ENCODE assay signal across 2 cellular contexts in the genomic region with DNA sequence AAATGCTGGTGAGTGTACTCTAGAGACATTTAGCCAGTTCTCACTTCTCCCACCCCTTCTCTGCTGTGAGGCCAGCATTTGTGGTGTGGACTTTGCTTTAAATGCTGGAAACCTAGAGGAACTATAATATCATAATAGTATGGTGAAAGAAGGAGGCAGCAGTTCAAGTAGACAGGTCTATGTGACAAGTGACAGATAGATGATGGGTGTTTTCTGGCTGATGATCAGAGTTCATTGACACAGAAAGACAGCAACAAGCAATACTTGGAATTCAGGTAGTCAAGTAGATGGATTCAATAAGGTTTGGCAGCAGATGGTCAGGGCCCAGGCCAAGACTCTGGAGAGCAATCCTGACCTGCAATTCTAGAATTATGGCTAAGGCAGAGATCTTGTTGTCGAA.
TF ChIP-seq lines count a peak whose summit lies in the region.

No MANE protein-coding gene starts in this region.

TF ChIP-seq in HCT116, 20 proteins besides CTCF, POLR2A, EP300 and RAD21:
- TF ChIP-seq CBX3 (IDR thresholded peaks at IDR 0.05; ENCODE audit: low read depth) (no peak), FOSL1 (IDR thresholded peaks at IDR 0.05; ENCODE audit: low read depth) (no peak), EZH2phosphoT487 (IDR thresholded peaks at IDR 0.05; ENCODE audit: borderline replicate concordance) (no peak), TCF7L2 (IDR thresholded peaks at IDR 0.05; ENCODE audit: borderline replicate concordance, extremely low read depth, insufficient read depth, insufficient read length) (no peak), SIN3A (IDR thresholded peaks at IDR 0.05; ENCODE audit: low read depth) (no peak), SRF (IDR thresholded peaks at IDR 0.05; ENCODE audit: low read depth) (no peak), JUND (IDR thresholded peaks at IDR 0.05) (no peak), CEBPB (IDR thresholded peaks at IDR 0.05; ENCODE audit: low read depth) (no peak), ZFX (IDR thresholded peaks at IDR 0.05) (no peak), EGR1 (IDR thresholded peaks at IDR 0.05; ENCODE audit: low read depth) (no peak), EZH2 (IDR thresholded peaks at IDR 0.05) (no peak)
- TF ChIP-seq, protein P1, sequence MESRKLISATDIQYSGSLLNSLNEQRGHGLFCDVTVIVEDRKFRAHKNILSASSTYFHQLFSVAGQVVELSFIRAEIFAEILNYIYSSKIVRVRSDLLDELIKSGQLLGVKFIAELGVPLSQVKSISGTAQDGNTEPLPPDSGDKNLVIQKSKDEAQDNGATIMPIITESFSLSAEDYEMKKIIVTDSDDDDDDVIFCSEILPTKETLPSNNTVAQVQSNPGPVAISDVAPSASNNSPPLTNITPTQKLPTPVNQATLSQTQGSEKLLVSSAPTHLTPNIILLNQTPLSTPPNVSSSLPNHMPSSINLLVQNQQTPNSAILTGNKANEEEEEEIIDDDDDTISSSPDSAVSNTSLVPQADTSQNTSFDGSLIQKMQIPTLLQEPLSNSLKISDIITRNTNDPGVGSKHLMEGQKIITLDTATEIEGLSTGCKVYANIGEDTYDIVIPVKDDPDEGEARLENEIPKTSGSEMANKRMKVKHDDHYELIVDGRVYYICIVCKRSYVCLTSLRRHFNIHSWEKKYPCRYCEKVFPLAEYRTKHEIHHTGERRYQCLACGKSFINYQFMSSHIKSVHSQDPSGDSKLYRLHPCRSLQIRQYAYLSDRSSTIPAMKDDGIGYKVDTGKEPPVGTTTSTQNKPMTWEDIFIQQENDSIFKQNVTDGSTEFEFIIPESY (IDR thresholded peaks at IDR 0.05; ENCODE audit: extremely low read depth, insufficient replicate concordance, low read length): no peak
- TF ChIP-seq, protein P2, sequence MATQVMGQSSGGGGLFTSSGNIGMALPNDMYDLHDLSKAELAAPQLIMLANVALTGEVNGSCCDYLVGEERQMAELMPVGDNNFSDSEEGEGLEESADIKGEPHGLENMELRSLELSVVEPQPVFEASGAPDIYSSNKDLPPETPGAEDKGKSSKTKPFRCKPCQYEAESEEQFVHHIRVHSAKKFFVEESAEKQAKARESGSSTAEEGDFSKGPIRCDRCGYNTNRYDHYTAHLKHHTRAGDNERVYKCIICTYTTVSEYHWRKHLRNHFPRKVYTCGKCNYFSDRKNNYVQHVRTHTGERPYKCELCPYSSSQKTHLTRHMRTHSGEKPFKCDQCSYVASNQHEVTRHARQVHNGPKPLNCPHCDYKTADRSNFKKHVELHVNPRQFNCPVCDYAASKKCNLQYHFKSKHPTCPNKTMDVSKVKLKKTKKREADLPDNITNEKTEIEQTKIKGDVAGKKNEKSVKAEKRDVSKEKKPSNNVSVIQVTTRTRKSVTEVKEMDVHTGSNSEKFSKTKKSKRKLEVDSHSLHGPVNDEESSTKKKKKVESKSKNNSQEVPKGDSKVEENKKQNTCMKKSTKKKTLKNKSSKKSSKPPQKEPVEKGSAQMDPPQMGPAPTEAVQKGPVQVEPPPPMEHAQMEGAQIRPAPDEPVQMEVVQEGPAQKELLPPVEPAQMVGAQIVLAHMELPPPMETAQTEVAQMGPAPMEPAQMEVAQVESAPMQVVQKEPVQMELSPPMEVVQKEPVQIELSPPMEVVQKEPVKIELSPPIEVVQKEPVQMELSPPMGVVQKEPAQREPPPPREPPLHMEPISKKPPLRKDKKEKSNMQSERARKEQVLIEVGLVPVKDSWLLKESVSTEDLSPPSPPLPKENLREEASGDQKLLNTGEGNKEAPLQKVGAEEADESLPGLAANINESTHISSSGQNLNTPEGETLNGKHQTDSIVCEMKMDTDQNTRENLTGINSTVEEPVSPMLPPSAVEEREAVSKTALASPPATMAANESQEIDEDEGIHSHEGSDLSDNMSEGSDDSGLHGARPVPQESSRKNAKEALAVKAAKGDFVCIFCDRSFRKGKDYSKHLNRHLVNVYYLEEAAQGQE (IDR thresholded peaks at IDR 0.05; ENCODE audit: low read depth): no peak

TF ChIP-seq in neural cell, 6 proteins besides CTCF, POLR2A, EP300 and RAD21:
- TF ChIP-seq POLR2AphosphoS5 (IDR thresholded peaks at IDR 0.05) (peak; percentile 57), TAF1 (IDR thresholded peaks at IDR 0.05; ENCODE audit: low read depth) (no peak)
- TF ChIP-seq, protein P2 (IDR thresholded peaks at IDR 0.05; ENCODE audit: borderline replicate concordance): no peak
